ENCODE assay signal across 20 cellular contexts in the genomic region with DNA sequence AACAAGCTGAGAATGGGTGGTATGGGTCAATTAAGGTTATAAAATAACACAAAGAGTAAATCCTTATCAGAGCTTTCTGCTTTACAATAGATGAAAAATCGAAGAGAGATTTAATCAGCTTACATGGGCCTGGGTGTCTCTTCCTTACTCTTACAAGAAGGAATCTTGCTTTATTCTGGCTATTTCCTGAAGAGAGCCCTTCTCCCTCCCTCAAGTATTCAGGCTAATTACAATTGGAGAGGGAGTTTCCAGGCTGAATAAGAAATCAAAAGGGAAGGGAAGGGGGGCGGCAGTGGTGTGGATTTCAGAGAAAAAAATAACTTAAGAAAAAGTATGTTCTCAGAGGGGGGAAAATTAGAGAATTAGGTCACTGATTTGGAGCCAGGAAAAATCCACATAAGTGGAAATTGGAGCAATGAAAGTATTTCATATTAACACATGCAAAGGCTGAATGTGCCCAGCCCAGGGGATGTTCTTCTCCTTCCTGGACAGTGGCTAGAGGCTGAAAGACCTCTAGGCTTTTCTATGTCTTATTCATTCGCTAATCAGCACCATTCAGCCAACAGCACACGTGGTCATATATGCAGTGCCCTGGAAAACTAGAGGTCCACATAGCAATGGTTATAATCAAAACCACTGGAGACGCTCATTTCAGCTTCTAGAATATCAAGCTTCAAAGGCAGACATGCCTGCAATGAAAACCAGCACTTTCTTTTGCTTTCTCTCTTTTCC.
DNase-seq lines count a peak whose midpoint lies in the region; ATAC-seq and TF ChIP-seq lines count a peak whose summit lies in the region.
"Had no signal": no experiment of that assay in that cellular context is flagged by ENCODE, and none has a peak within 500 bp of the region (broad histone marks: within the 10 kb centered on the region; RNA-seq: fewer than 3 reads in every experiment).

No MANE protein-coding gene starts in this region.

- H3K9ac ChIP-seq in HUES48 (ENCODE audit: low read depth, low read length) = no peak overlapping the region

- H3K4me1 ChIP-seq in HUES48 (ENCODE audit: control insufficient read depth, insufficient read depth, low read length) (peaks cover 25% of the 10 kb centered on the region), left lung (no peaks in the 10 kb centered on the region), spleen (peaks cover 0 to 15% (median 2%) of the 10 kb centered on the region in 6 donors), upper lobe of left lung (no peaks in the 10 kb centered on the region)
- H3K4me1 ChIP-seq: colonic mucosa, tibial artery had no signal

- no peaks in the 10 kb centered on the region for H3K9me3 Mint-ChIP-seq in brain

- no peaks in the 10 kb centered on the region for H3K27me3 Mint-ChIP-seq in brain
- H3K27me3 Mint-ChIP-seq: IgD-negative memory B cell had no signal

- DNase-seq in left lung (no peak), spleen (no peak), upper lobe of left lung (no peak)
- DNase-seq: activated CD4-positive, CD25-positive, alpha-beta regulatory T cell; activated effector memory CD4-positive, alpha-beta T cell treated with Interleukin-2 at 50 U/mL for 16 hours; amniotic stem cell; C1 segment of cervical spinal cord; colonic mucosa; DMS153; islet precursor cell; NCI-H1092 treated with DMSO at 0.1 percent for 48 hours; NCI-H345; SHP77 treated with DMSO at 0.1 percent for 48 hours; tibial artery had no signal

- no peak for TF ChIP-seq EP300 in upper lobe of left lung (IDR thresholded peaks at IDR 0.05)

- H3K27ac ChIP-seq in HUES48 (ENCODE audit: low read depth, low read length) = peak overlapping the region; percentile 33
- peak overlapping the region; percentile 5 to 20 for H3K27ac ChIP-seq in left lung
- peak overlapping the region in 6 of 8 donors; percentile 9 to 55 (median 38) for H3K27ac ChIP-seq in spleen
- peak overlapping the region in 1 of 4 donors; percentile 21 for H3K27ac ChIP-seq in upper lobe of left lung
- H3K27ac ChIP-seq: colonic mucosa, tibial artery had no signal

- ATAC-seq in left lung (peak; percentile 45), HG03442 (IDR thresholded peaks at IDR 0.05; ENCODE audit: unreplicated experiment) (no peak), upper lobe of left lung (ENCODE audit: low FRiP score in 2 of 2) (no peak), HG03039 (IDR thresholded peaks at IDR 0.05; ENCODE audit: unreplicated experiment) (no peak)
- ATAC-seq: stimulated activated effector memory CD8-positive, alpha-beta T cell treated with anti-CD3 and anti-CD28 coated beads, Interleukin-12 subunit alpha, Interleukin-12 subunit beta, amount 100 ng/mL, for 72 hours had no signal

- H3K9me3 ChIP-seq in HUES48 (ENCODE audit: control insufficient read depth, insufficient read depth, low read length) (no peaks in the 10 kb centered on the region), left lung (no peaks in the 10 kb centered on the region), spleen (no peaks in the 10 kb centered on the region), upper lobe of left lung (no peaks in the 10 kb centered on the region)
- H3K9me3 ChIP-seq: colonic mucosa, tibial artery had no signal

- 70 to 84% (median 79%) methylated on average over 5 of the region's 5 CpGs for WGBS in spleen, 5 donors
- 54 to 62% methylated on average over 5 of the region's 5 CpGs for WGBS in upper lobe of left lung, 2 donors

- H3K4me1 Mint-ChIP-seq in brain = peaks cover 25% of the 10 kb centered on the region
- H3K4me1 Mint-ChIP-seq: stimulated activated effector memory CD8-positive, alpha-beta T cell treated with anti-CD3 and anti-CD28 coated beads, Interleukin-12 subunit alpha, Interleukin-12 subunit beta, amount 100 ng/mL, for 72 hours had no signal

- no peaks in the 10 kb centered on the region for H3K36me3 ChIP-seq in HUES48 (ENCODE audit: control insufficient read depth, insufficient read depth, low read length)
- H3K36me3 ChIP-seq in left lung = no peaks in the 10 kb centered on the region
- no peaks in the 10 kb centered on the region for H3K36me3 ChIP-seq in spleen
- no peaks in the 10 kb centered on the region for H3K36me3 ChIP-seq in upper lobe of left lung
- H3K36me3 ChIP-seq: colonic mucosa, tibial artery had no signal

- H3K4me3 Mint-ChIP-seq in brain = peak overlapping the region in 2 of 5 experiments; percentile 11 to 20
- H3K4me3 Mint-ChIP-seq: IgD-negative memory B cell; stimulated activated effector memory CD8-positive, alpha-beta T cell treated with anti-CD3 and anti-CD28 coated beads, Interleukin-12 subunit alpha, Interleukin-12 subunit beta, amount 100 ng/mL, for 72 hours had no signal

- H3K27ac Mint-ChIP-seq in brain = peak overlapping the region; percentile 8 to 84 (median 50)
- H3K27ac Mint-ChIP-seq: IgD-negative memory B cell; stimulated activated effector memory CD8-positive, alpha-beta T cell treated with anti-CD3 and anti-CD28 coated beads, Interleukin-12 subunit alpha, Interleukin-12 subunit beta, amount 100 ng/mL, for 72 hours had no signal

- intact Hi-C loops in left lung (cut with DNase I) = no loop called here
- intact Hi-C loops in spleen (cut with DNase I; ENCODE audit: low total_unique reads) = no loop called here

- H3K4me3 ChIP-seq in HUES48 (ENCODE audit: low read depth, low read length) (no peak overlapping the region; the same call in 1 of the 2 replicates), left lung (no peak overlapping the region), spleen (no peak overlapping the region), upper lobe of left lung (no peak overlapping the region)
- H3K4me3 ChIP-seq: colonic mucosa, tibial artery had no signal

- TF ChIP-seq POLR2A in spleen (IDR thresholded peaks at IDR 0.05) (no peak), upper lobe of left lung (IDR thresholded peaks at IDR 0.05) (no peak)

- no peak for TF ChIP-seq CTCF in brain (conservative IDR thresholded peaks at IDR 0.05)
- TF ChIP-seq CTCF in left lung (IDR thresholded peaks at IDR 0.05) = no peak
- TF ChIP-seq CTCF in spleen (IDR thresholded peaks at IDR 0.05 in 8 of 11, conservative IDR thresholded peaks at IDR 0.05 in 3 of 11) = no peak
- TF ChIP-seq CTCF in upper lobe of left lung (IDR thresholded peaks at IDR 0.05) = no peak

- H3K27me3 ChIP-seq in HUES48 (ENCODE audit: control insufficient read depth, insufficient read depth, low read length) (no peaks in the 10 kb centered on the region), left lung (no peaks in the 10 kb centered on the region), spleen (replicated peaks in 1 of 7) (no peaks in the 10 kb centered on the region), upper lobe of left lung (no peaks in the 10 kb centered on the region)
- H3K27me3 ChIP-seq: colonic mucosa, tibial artery had no signal

- H3K36me3 Mint-ChIP-seq in brain = no peaks in the 10 kb centered on the region
- H3K36me3 Mint-ChIP-seq: stimulated activated effector memory CD8-positive, alpha-beta T cell treated with anti-CD3 and anti-CD28 coated beads, Interleukin-12 subunit alpha, Interleukin-12 subunit beta, amount 100 ng/mL, for 72 hours had no signal
